Comparison of ENCODE assay signal across 1 cellular context in the genomic region with DNA sequence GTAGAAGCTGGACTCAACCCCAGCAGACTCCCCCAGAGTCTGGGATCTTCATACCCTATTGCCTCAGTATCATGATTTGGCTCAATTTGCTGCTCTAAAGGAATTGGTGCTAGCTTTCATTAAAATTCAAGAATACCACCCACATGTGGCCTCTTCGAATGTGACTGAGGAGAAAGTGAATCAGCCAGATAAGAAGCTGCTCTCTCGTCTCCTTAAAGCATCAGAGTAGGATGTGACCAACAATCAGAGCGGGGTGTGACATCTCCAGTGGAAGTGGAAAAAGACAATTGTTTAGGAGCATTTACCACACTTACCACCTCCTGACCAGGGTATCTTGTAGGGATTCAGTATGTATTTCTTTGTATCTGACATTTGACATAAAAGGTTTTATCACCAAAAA.
TF ChIP-seq lines count a peak whose summit lies in the region.

No MANE protein-coding gene starts in this region.

TF ChIP-seq in H1, 55 proteins besides CTCF, POLR2A, EP300 and RAD21:
- TF ChIP-seq KDM1A (IDR thresholded peaks at IDR 0.05; ENCODE audit: borderline replicate concordance, low read length): no peak
